26 cellular contexts compared by ENCODE assay signal in the genomic region with DNA sequence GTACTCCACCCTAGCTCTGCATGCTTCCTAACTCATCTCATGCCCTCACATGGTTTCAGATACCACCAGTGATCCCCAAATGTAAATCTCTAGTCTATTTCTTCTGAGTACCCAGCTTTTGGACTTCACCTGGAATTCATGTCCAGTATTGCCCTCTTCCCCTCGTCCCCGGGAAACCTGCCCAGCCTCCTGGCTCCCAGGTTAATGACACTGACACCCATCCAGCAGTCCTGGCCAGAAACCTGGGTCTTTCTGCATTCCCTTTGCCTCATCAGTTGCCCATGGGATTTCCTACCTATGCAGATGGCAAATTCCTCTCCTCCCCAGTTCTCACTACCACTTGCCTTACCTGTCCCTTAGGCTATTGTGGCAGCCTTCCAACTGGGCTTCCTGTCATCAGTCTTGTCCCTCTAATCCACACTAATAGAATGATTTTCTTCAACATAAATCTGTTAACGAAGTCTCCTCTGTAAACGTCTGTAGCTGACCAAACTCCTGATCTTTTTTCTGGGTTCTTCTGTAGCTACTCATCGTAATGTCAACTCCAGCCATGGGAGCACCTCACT. TPM values are rescaled to one million over a fixed set of nuclear protein-coding genes. Genes with fewer than 3 reads are reported as not detected.
"Had no signal": no experiment of that assay in that cellular context is flagged by ENCODE, and none has a peak within 500 bp of the region (broad histone marks: within the 10 kb centered on the region; RNA-seq: fewer than 3 reads in every experiment).

No MANE protein-coding gene starts in this region.

- ATAC-seq: activated naive CD4-positive, alpha-beta T cell treated with anti-CD3 and anti-CD28 coated beads, Interleukin-2, amount 50 U/mL, for 72 hours; activated naive CD8-positive, alpha-beta T cell treated with anti-CD3 and anti-CD28 coated beads, Interleukin-2, amount 50 U/mL, for 24 hours; activated T-cell treated with anti-CD3 and anti-CD28 coated beads, Interleukin-2, amount 50 U/mL, for 4 hours had no signal

- DNase-seq: activated B cell treated with CpG ODN at 0.5 μM for 24 hours; activated CD4-positive, alpha-beta memory T cell treated with anti-CD3 and anti-CD28 coated beads for 36 hours; activated CD4-positive, alpha-beta T cell treated with anti-CD3 and anti-CD28 coated beads for 1 hour; activated CD4-positive, alpha-beta T cell treated with anti-CD3 and anti-CD28 coated beads, Interleukin-2, amount 10 ng/mL, durations not matched to agents 7 days and 5 days; activated CD8-positive, alpha-beta memory T cell treated with anti-CD3 and anti-CD28 coated beads for 24 hours; activated effector memory CD4-positive, alpha-beta T cell treated with anti-CD3 and anti-CD28 coated beads, Interleukin-2, amount 50 U/mL, for 16 hours; activated naive CD4-positive, alpha-beta T cell treated with Interleukin-2 at 50 U/mL for 16 hours; activated naive CD8-positive, alpha-beta T cell treated with anti-CD3 and anti-CD28 coated beads, Interleukin-2, amount 50 U/mL, for 24 hours; activated T-cell treated with anti-CD3 and anti-CD28 coated beads, Interleukin-2, amount 50 U/mL, for 4 hours; amniotic stem cell; cerebellar nuclear complex; KG1; MM.1S; NCI-H1105; NCI-H1436; NCI-H1694 treated with DMSO at 0.1 percent for 48 hours; NCI-H2029 treated with DMSO at 0.1 percent for 48 hours; NCI-H510A treated with DMSO at 0.1 percent for 48 hours; NK-92 treated with Interleukin-12 subunit alpha and Interleukin-12 subunit beta, amount 100 ng/mL, for 24 hours; SHP77 treated with DMSO at 0.1 percent for 48 hours; T-helper 9 cell had no signal

- FAIRE-seq: astrocyte, colon, RCC 7860, TTC549 had no signal

RNA-seq across cellular contexts. Expression of gene MYLK, which starts 15.3 kb away (rescaled TPM):
- total RNA-seq: activated B cell treated with CpG ODN at 0.5 μM for 24 hours had no signal
